ENCODE assay signal across 2 cellular contexts in the genomic region with DNA sequence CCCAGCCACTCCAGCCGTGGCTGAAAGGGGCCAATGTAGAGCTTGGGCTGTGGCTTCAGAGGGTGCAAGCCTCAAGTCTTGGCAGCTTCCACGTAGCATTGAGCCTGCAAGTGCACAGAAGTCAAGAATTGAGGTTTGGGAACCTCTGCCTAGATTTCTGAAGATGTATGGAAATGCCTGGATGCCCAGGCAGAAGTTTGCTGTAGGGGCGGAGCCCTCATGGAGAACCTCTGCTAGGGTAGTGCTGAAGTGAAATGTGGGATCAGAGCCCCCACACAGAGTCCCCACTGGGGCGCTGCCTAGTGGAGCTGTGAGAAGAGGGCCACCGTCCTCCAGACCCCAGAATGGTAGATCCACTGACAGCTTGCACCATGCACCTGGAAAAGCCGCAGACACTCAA. TPM values are rescaled to one million over a fixed set of nuclear protein-coding genes. Genes with fewer than 3 reads are reported as not detected.
"Had no signal": no experiment of that assay in that cellular context is flagged by ENCODE, and none has a peak within 500 bp of the region (broad histone marks: within the 10 kb centered on the region; RNA-seq: fewer than 3 reads in every experiment).

No MANE protein-coding gene starts in this region.

RNA-seq across cellular contexts. Expression of gene KLB, which starts 35.5 kb away (rescaled TPM):
- total RNA-seq: HT1080, IMR-90 had no signal
- polyA plus RNA-seq: IMR-90 had no signal
